ENCODE assay signal across 8 cellular contexts in genomic region chr19:58408152-58409009, GRCh38. TPM values are rescaled to one million over a fixed set of nuclear protein-coding genes. Genes with fewer than 3 reads are reported as not detected.
DNase-seq lines count a peak whose midpoint lies in the region; FAIRE-seq and TF ChIP-seq lines count a peak whose summit lies in the region.

TSS of gene ZNF584 (plus strand) at chr19:58408649. CDS start at chr19:58409148, 499 bp downstream.

- no peak for FAIRE-seq in frontal cortex (lab: Jason Lieb, UNC)

- peak within 1 kb of the TSS; percentile 95 for H3K4me2 ChIP-seq in neuronal stem cell (ENCODE audit: insufficient read depth, low read length, poor library complexity, severe bottlenecking)

- TF ChIP-seq CTCF in HFF-Myc (IDR thresholded peaks at IDR 0.05; ENCODE audit: low read depth, low read length, missing control alignments), result no peak

- DNase-seq in GM04504 (ENCODE audit: low read depth), result peak; percentile 81
- DNase-seq in HFF-Myc (ENCODE audit: extremely low read depth, low read depth), result peak; percentile 79
- peak; percentile 98 for DNase-seq in MV-4-11 (lab: John Stamatoyannopoulos, UW)
- peak; percentile 91 to 95 for DNase-seq in SJSA1 (ENCODE audit: low read depth in 1 of 2, low spot score in 2 of 2)
- peak; percentile 97 for DNase-seq in activated naive CD4-positive, alpha-beta T cell treated with anti-CD3 and anti-CD28 coated beads for 36 hours
- DNase-seq in frontal cortex (ENCODE audit: low spot score in 2 of 2), result peak; percentile 97 to 98
- DNase-seq in neuronal stem cell (ENCODE audit: low spot score), result peak; percentile 95

- H3K4ac ChIP-seq in neuronal stem cell (ENCODE audit: low read length), result peak within 1 kb of the TSS; percentile 97

- peaks cover 8% of the 10 kb centered on the region for H3K79me1 ChIP-seq in neuronal stem cell (ENCODE audit: low read depth, low read length)

- H3K23ac ChIP-seq in neuronal stem cell (ENCODE audit: low read depth, low read length, poor library complexity), result peak within 1 kb of the TSS; percentile 97

- peak within 1 kb of the TSS; percentile 91 for H3K4me3 ChIP-seq in HFF-Myc (replicated peaks; ENCODE audit: low read depth, low read length)
- H3K4me3 ChIP-seq in SJSA1, result peak within 1 kb of the TSS; percentile 85
- peak within 1 kb of the TSS; percentile 84 to 97 for H3K4me3 ChIP-seq in neuronal stem cell (ENCODE audit: low read length in 2 of 2)
- peak within 1 kb of the TSS; percentile 82 to 96 (median 91) for H3K4me3 ChIP-seq in subcutaneous abdominal adipose tissue (ENCODE audit: low read depth in 1 of 5, low read length in 5 of 5)

- H3K4me1 ChIP-seq in SJSA1 (replicated peaks) (peaks cover 16% of the 10 kb centered on the region), neuronal stem cell (ENCODE audit: control insufficient read depth in 2 of 2, insufficient read depth in 1 of 2, low read depth in 1 of 2, low read length in 2 of 2) (peaks cover 13 to 18% of the 10 kb centered on the region in 2 donors), subcutaneous abdominal adipose tissue (ENCODE audit: control insufficient read depth in 5 of 5, insufficient read depth in 5 of 5, low read length in 5 of 5) (peaks cover 10 to 31% (median 28%) of the 10 kb centered on the region in 5 donors)

- H2BK5ac ChIP-seq in neuronal stem cell (ENCODE audit: low read length), result peak within 1 kb of the TSS; percentile 95

- peak within 1 kb of the TSS; percentile 12 for H3K27ac ChIP-seq in SJSA1
- peak within 1 kb of the TSS; percentile 93 for H3K27ac ChIP-seq in neuronal stem cell (replicated peaks; ENCODE audit: low read length)
- peak within 1 kb of the TSS; percentile 91 for H3K27ac ChIP-seq in subcutaneous abdominal adipose tissue (ENCODE audit: low read depth, low read length)

- peak within 1 kb of the TSS; percentile 93 for H2AFZ ChIP-seq in neuronal stem cell (ENCODE audit: low read length)

- H3K9me3 ChIP-seq in SJSA1 (replicated peaks) (no peaks in the 10 kb centered on the region), neuronal stem cell (replicated peaks in 1 of 2; ENCODE audit: control insufficient read depth in 2 of 2, insufficient read depth in 1 of 2, low read depth in 1 of 2, low read length in 2 of 2) (peaks cover 0 to 6% of the 10 kb centered on the region in 2 donors), subcutaneous abdominal adipose tissue (ENCODE audit: control insufficient read depth in 5 of 5, low read length in 5 of 5) (no peaks in the 10 kb centered on the region)

- H4K8ac ChIP-seq in neuronal stem cell (ENCODE audit: low read depth, low read length), result peak within 1 kb of the TSS; percentile 96

- WGBS in neuronal stem cell (ENCODE audit: extremely low coverage in 2 of 2, insufficient read length in 2 of 2, insufficient replicate concordance in 1 of 2), 2 donors, result no CpG with 5 or more reads among the region's 100 CpGs

- H4K91ac ChIP-seq in neuronal stem cell (ENCODE audit: low read depth, low read length, poor library complexity), result no peak within 1 kb of the TSS

- no peaks in the 10 kb centered on the region for H3K27me3 ChIP-seq in SJSA1 (replicated peaks)
- no peaks in the 10 kb centered on the region for H3K27me3 ChIP-seq in neuronal stem cell (ENCODE audit: control insufficient read depth in 3 of 3, insufficient read depth in 3 of 3, low read depth in 1 of 3, low read length in 3 of 3)
- H3K27me3 ChIP-seq in subcutaneous abdominal adipose tissue (ENCODE audit: control insufficient read depth in 5 of 5, insufficient read depth in 4 of 5, low read length in 5 of 5), result no peaks in the 10 kb centered on the region

- no peaks in the 10 kb centered on the region for H3K9me3 Mint-ChIP-seq in activated naive CD4-positive, alpha-beta T cell treated with anti-CD3 and anti-CD28 coated beads for 36 hours

- peak within 1 kb of the TSS; percentile 99 for H3K9ac ChIP-seq in neuronal stem cell (ENCODE audit: low read depth, low read length, poor library complexity)
- peak within 1 kb of the TSS; percentile 71 to 95 (median 86) for H3K9ac ChIP-seq in subcutaneous abdominal adipose tissue (ENCODE audit: low read length in 5 of 5)

- intact Hi-C loops in activated naive CD4-positive, alpha-beta T cell treated with anti-CD3 and anti-CD28 coated beads for 36 hours (cut with micrococcal nuclease), result loop anchor here (1.0 to 5.0 kb wide), 11 partner anchors 21 to 225 kb away; partner anchors contain the start of genes ERVK3-1, RPS5, ZNF132 and ZNF274

- peak within 1 kb of the TSS; percentile 99 for H3K18ac ChIP-seq in neuronal stem cell (ENCODE audit: low read length)

- peak within 1 kb of the TSS; percentile 73 for H2BK12ac ChIP-seq in neuronal stem cell (ENCODE audit: low read length)

- H3K4me1 Mint-ChIP-seq in activated naive CD4-positive, alpha-beta T cell treated with anti-CD3 and anti-CD28 coated beads for 36 hours (ENCODE audit: low read depth), result peaks cover 30% of the 10 kb centered on the region

- H3K36me3 Mint-ChIP-seq in activated naive CD4-positive, alpha-beta T cell treated with anti-CD3 and anti-CD28 coated beads for 36 hours (ENCODE audit: low read depth), result peaks cover 13% of the 10 kb centered on the region

- H3K36me3 ChIP-seq in SJSA1 (peaks cover 15% of the 10 kb centered on the region), neuronal stem cell (replicated peaks in 1 of 2; ENCODE audit: control insufficient read depth in 2 of 2, insufficient read depth in 2 of 2, low read length in 2 of 2) (peaks cover 0 to 1% of the 10 kb centered on the region in 2 donors), subcutaneous abdominal adipose tissue (ENCODE audit: control insufficient read depth in 5 of 5, insufficient read depth in 5 of 5, low read length in 5 of 5) (no peaks in the 10 kb centered on the region)

- peak within 1 kb of the TSS; percentile 94 for H3K14ac ChIP-seq in neuronal stem cell (ENCODE audit: low read length)

- H3K27ac Mint-ChIP-seq in activated naive CD4-positive, alpha-beta T cell treated with anti-CD3 and anti-CD28 coated beads for 36 hours, result peak within 1 kb of the TSS; percentile 93

- CTCF ChIA-PET in activated naive CD4-positive, alpha-beta T cell treated with anti-CD3 and anti-CD28 coated beads for 36 hours (lab: Charles Lee), result no interaction called here

- peak within 1 kb of the TSS; percentile 10 for H2BK15ac ChIP-seq in neuronal stem cell (ENCODE audit: low read length)

- peak within 1 kb of the TSS; percentile 89 for H3K4me3 Mint-ChIP-seq in activated naive CD4-positive, alpha-beta T cell treated with anti-CD3 and anti-CD28 coated beads for 36 hours

- H2AK5ac ChIP-seq in neuronal stem cell (ENCODE audit: low read depth, low read length), result peak within 1 kb of the TSS; percentile 93

- no peaks in the 10 kb centered on the region for H3K27me3 Mint-ChIP-seq in activated naive CD4-positive, alpha-beta T cell treated with anti-CD3 and anti-CD28 coated beads for 36 hours (ENCODE audit: low read depth)

- peak within 1 kb of the TSS; percentile 87 for H2BK120ac ChIP-seq in neuronal stem cell (ENCODE audit: low read depth, low read length)

RNA-seq across cellular contexts. Expression of gene ZNF584, which starts in this region (rescaled TPM):
- total RNA-seq in SJSA1 (2014; rRNA removed; shearing (Covaris generic)), result 9.6 and 13.5 TPM in 2 replicates
- total RNA-seq in activated naive CD4-positive, alpha-beta T cell treated with anti-CD3 and anti-CD28 coated beads for 36 hours, result 1 to 10 TPM; 3.4 to 4.8 TPM
- total RNA-seq in frontal cortex, result 11.8 TPM
- polyA plus RNA-seq in neuronal stem cell (2013, experiment 1 of 2), result 10.2 TPM
- 10.1 TPM for polyA plus RNA-seq in neuronal stem cell (2013, experiment 2 of 2)

Comparison
In these comparisons a context has a peak if more than half of its experiments do, and no peak if none do; other contexts are left out.
1. Peak in every context shown above with its lines: DNase-seq, H3K4me3 ChIP-seq and H3K27ac ChIP-seq.
2. H3K27ac ChIP-seq: peak in every context shown above with its lines; median percentile 93 in neuronal stem cell; 91 in subcutaneous abdominal adipose tissue; 12 in SJSA1.